ENCODE assay signal across 8 cellular contexts in genomic region chr13:96817336-96817941, GRCh38.
DNase-seq lines count a peak whose midpoint lies in the region; ATAC-seq and TF ChIP-seq lines count a peak whose summit lies in the region.

No MANE protein-coding gene starts in this region.

- ATAC-seq in left lobe of liver (peak; percentile 31), HG02763 (IDR thresholded peaks at IDR 0.05; ENCODE audit: unreplicated experiment) (no peak), HG03135 (IDR thresholded peaks at IDR 0.05; ENCODE audit: unreplicated experiment) (no peak), HG03439 (IDR thresholded peaks at IDR 0.05; ENCODE audit: unreplicated experiment) (no peak)

- DNase-seq in AG09319 (ENCODE audit: extremely low read depth, low read depth), result no peak
- peak; percentile 19 for DNase-seq in HT1080 (ENCODE audit: low read depth)
- peak; percentile 24 for DNase-seq in amniotic epithelial cell (ENCODE audit: low read depth)
- DNase-seq in left lobe of liver (ENCODE audit: low spot score), result no peak
- DNase-seq in stimulated activated CD4-positive, alpha-beta T cell treated with anti-CD3 and anti-CD28 coated beads, Interleukin-4, amount 100 ng/mL, for 24 hours, result no peak

- peak; percentile 29 for TF ChIP-seq CTCF in AG09319 (IDR thresholded peaks at IDR 0.05; ENCODE audit: low read depth, low read length)

Comparison
In these comparisons a context has a peak if more than half of its experiments do, and no peak if none do; other contexts are left out.
1. DNase-seq: peak in HT1080 (single experiment) and amniotic epithelial cell (single experiment); none in AG09319 (single experiment), left lobe of liver (single experiment) and stimulated activated CD4-positive, alpha-beta T cell treated with anti-CD3 and anti-CD28 coated beads, Interleukin-4, amount 100 ng/mL, for 24 hours (single experiment).